20 cellular contexts compared by ENCODE assay signal in genomic region chr9:33112099-33112498, GRCh38. TPM values are rescaled to one million over a fixed set of nuclear protein-coding genes. Genes with fewer than 3 reads are reported as not detected.
A peak's percentile ranks its signal among the peaks of the same experiment; 100 is the strongest.
DNase-seq lines count a peak whose midpoint lies in the region; ATAC-seq lines count a peak whose summit lies in the region.
"Had no signal": no experiment of that assay in that cellular context is flagged by ENCODE, and none has a peak within 500 bp of the region (broad histone marks: within the 10 kb centered on the region; RNA-seq: fewer than 3 reads in every experiment).

No MANE protein-coding gene starts in this region.

- no peak overlapping the region for H3K14ac ChIP-seq in trophoblast cell (ENCODE audit: low read length)

- H3K27me3 Mint-ChIP-seq in activated CD4-positive, alpha-beta T cell treated with anti-CD3 and anti-CD28 coated beads, Interleukin-2, amount 10 ng/mL, durations not matched to agents 7 days and 5 days, result no peaks in the 10 kb centered on the region
- no peaks in the 10 kb centered on the region for H3K27me3 Mint-ChIP-seq in IgD-negative memory B cell
- no peaks in the 10 kb centered on the region for H3K27me3 Mint-ChIP-seq in dendritic cell treated with granulocyte-macrophage colony-stimulating factor and Interleukin-4, amounts not matched to agents 40 ng/mL and 50 ng/mL, for 4 days
- H3K27me3 Mint-ChIP-seq: activated CD4-positive, alpha-beta memory T cell treated with anti-CD3 and anti-CD28 coated beads, Interleukin-2, amount 10 ng/mL, durations not matched to agents 7 days and 5 days had no signal

- WGBS in trophoblast cell (ENCODE audit: extremely low coverage, insufficient coverage, insufficient read length), result no CpG with 5 or more reads among the region's 4 CpGs

- H3K79me2 ChIP-seq in trophoblast cell (ENCODE audit: control insufficient read depth, insufficient read depth, low read length, poor library complexity), result peaks cover 2% of the 10 kb centered on the region

- H3K4ac ChIP-seq in trophoblast cell (ENCODE audit: low read depth, low read length), result no peak overlapping the region

- no peaks in the 10 kb centered on the region for H3K9me3 Mint-ChIP-seq in activated CD4-positive, alpha-beta T cell treated with anti-CD3 and anti-CD28 coated beads, Interleukin-2, amount 10 ng/mL, durations not matched to agents 7 days and 5 days
- H3K9me3 Mint-ChIP-seq in IgD-negative memory B cell, result no peaks in the 10 kb centered on the region
- no peaks in the 10 kb centered on the region for H3K9me3 Mint-ChIP-seq in dendritic cell treated with granulocyte-macrophage colony-stimulating factor and Interleukin-4, amounts not matched to agents 40 ng/mL and 50 ng/mL, for 4 days
- H3K9me3 Mint-ChIP-seq: activated CD4-positive, alpha-beta memory T cell treated with anti-CD3 and anti-CD28 coated beads, Interleukin-2, amount 10 ng/mL, durations not matched to agents 7 days and 5 days; T-helper 1 cell treated with Interleukin-12 subunit alpha and Interleukin-12 subunit beta and Interleukin-4 antibody, amounts not matched to agents 30 μg/mL and 1 μg/mL, for 36 hours had no signal

- H3K36me3 Mint-ChIP-seq in activated CD4-positive, alpha-beta T cell treated with anti-CD3 and anti-CD28 coated beads, Interleukin-2, amount 10 ng/mL, durations not matched to agents 7 days and 5 days (ENCODE audit: low read depth), result peaks cover 24% of the 10 kb centered on the region
- peaks cover 2% of the 10 kb centered on the region for H3K36me3 Mint-ChIP-seq in IgD-negative memory B cell
- peaks cover 85% of the 10 kb centered on the region for H3K36me3 Mint-ChIP-seq in dendritic cell treated with granulocyte-macrophage colony-stimulating factor and Interleukin-4, amounts not matched to agents 40 ng/mL and 50 ng/mL, for 4 days (ENCODE audit: low read depth)

- no peak overlapping the region for H3K4me3 Mint-ChIP-seq in activated CD4-positive, alpha-beta T cell treated with anti-CD3 and anti-CD28 coated beads, Interleukin-2, amount 10 ng/mL, durations not matched to agents 7 days and 5 days
- peak overlapping the region in 2 of 4 donors; percentile 1 to 85 for H3K4me3 Mint-ChIP-seq in IgD-negative memory B cell
- H3K4me3 Mint-ChIP-seq in dendritic cell treated with granulocyte-macrophage colony-stimulating factor and Interleukin-4, amounts not matched to agents 40 ng/mL and 50 ng/mL, for 4 days, result no peak overlapping the region
- H3K4me3 Mint-ChIP-seq: activated CD4-positive, alpha-beta memory T cell treated with anti-CD3 and anti-CD28 coated beads, Interleukin-2, amount 10 ng/mL, durations not matched to agents 7 days and 5 days; T-helper 1 cell treated with Interleukin-12 subunit alpha and Interleukin-12 subunit beta and Interleukin-4 antibody, amounts not matched to agents 30 μg/mL and 1 μg/mL, for 36 hours had no signal

- no peak overlapping the region for H2AFZ ChIP-seq in trophoblast cell (ENCODE audit: insufficient read depth, low read length, poor library complexity)

- ATAC-seq in HG02610 (IDR thresholded peaks at IDR 0.05; ENCODE audit: unreplicated experiment) (no peak), Right ventricle myocardium superior (ENCODE audit: poor library complexity) (no peak)
- ATAC-seq: A549, left lung had no signal

- POLR2A ChIA-PET in activated CD4-positive, alpha-beta T cell treated with anti-CD3 and anti-CD28 coated beads, Interleukin-2, amount 10 ng/mL, durations not matched to agents 7 days and 5 days (lab: Charles Lee), result no interaction called here

- no peak overlapping the region for H3K27ac ChIP-seq in trophoblast cell (ENCODE audit: low read depth, low read length)
- H3K27ac ChIP-seq: left lung, VCaP had no signal

- no peak overlapping the region for H2BK12ac ChIP-seq in trophoblast cell (ENCODE audit: low read length)

- H4K12ac ChIP-seq in trophoblast cell (ENCODE audit: low read depth, low read length), result peak overlapping the region; percentile 38

- H3K4me3 ChIP-seq in trophoblast cell (ENCODE audit: low read depth, low read length), result no peak overlapping the region
- H3K4me3 ChIP-seq: A549, left lung had no signal

- peaks cover 13 to 18% of the 10 kb centered on the region in 2 experiments for H3K4me1 ChIP-seq in trophoblast cell (ENCODE audit: control insufficient read depth in 1 of 2, insufficient read depth in 2 of 2, low read length in 2 of 2)

- H3K23ac ChIP-seq in trophoblast cell (ENCODE audit: low read length), result no peak overlapping the region

- H3K4me2 ChIP-seq in trophoblast cell (ENCODE audit: low read length), result no peak overlapping the region
- H3K4me2 ChIP-seq: A549 had no signal

- no peak overlapping the region for H2BK5ac ChIP-seq in trophoblast cell (ENCODE audit: low read depth, low read length, poor library complexity)

- CTCF ChIA-PET in activated CD4-positive, alpha-beta T cell treated with anti-CD3 and anti-CD28 coated beads, Interleukin-2, amount 10 ng/mL, durations not matched to agents 7 days and 5 days (lab: Charles Lee), result interaction anchor here (1.1 kb wide), 1 partner anchor 12 kb away, joined by 3 read pairs; no protein-coding TSS in a partner anchor

- peak overlapping the region; percentile 16 for H3K18ac ChIP-seq in trophoblast cell (ENCODE audit: low read length)

- H4K8ac ChIP-seq in trophoblast cell (ENCODE audit: low read depth, low read length), result no peak overlapping the region

- no peak overlapping the region for H2AK5ac ChIP-seq in trophoblast cell (ENCODE audit: low read length)

- H3K9me3 ChIP-seq in trophoblast cell (ENCODE audit: insufficient read depth, low read depth, low read length), result no peaks in the 10 kb centered on the region
- H3K9me3 ChIP-seq: A549, left lung had no signal

- no peak for DNase-seq in activated CD4-positive, alpha-beta T cell treated with anti-CD3 and anti-CD28 coated beads, Interleukin-2, amount 10 ng/mL, durations not matched to agents 7 days and 5 days
- no peak for DNase-seq in activated CD4-positive, alpha-beta T cell treated with anti-CD3 and anti-CD28 coated beads, Interleukin-2, amount 50 U/mL, for 4 hours
- no peak for DNase-seq in trophoblast cell
- DNase-seq in retina, result no peak
- no peak for DNase-seq in Right ventricle myocardium superior
- DNase-seq: activated CD4-positive, alpha-beta memory T cell treated with anti-CD3 and anti-CD28 coated beads, Interleukin-2, amount 10 ng/mL, durations not matched to agents 7 days and 5 days; amniotic stem cell; C1 segment of cervical spinal cord; GF-D8; left lung; NCI-H146; NCI-H69; SHP77; stimulated activated CD4-positive, alpha-beta T cell treated with anti-CD3 and anti-CD28 coated beads, Interleukin-4, amount 100 ng/mL, for 4 hours had no signal

- H2BK120ac ChIP-seq in trophoblast cell (ENCODE audit: insufficient read depth, low read length, poor library complexity), result no peak overlapping the region

- H3K9ac ChIP-seq in trophoblast cell (ENCODE audit: low read length), result no peak overlapping the region

- peaks cover 25 to 40% of the 10 kb centered on the region in 2 experiments for H3K36me3 ChIP-seq in trophoblast cell (ENCODE audit: control insufficient read depth in 1 of 2, insufficient read depth in 2 of 2, low read length in 2 of 2)

- peaks cover 14% of the 10 kb centered on the region for H3K4me1 Mint-ChIP-seq in activated CD4-positive, alpha-beta T cell treated with anti-CD3 and anti-CD28 coated beads, Interleukin-2, amount 10 ng/mL, durations not matched to agents 7 days and 5 days
- H3K4me1 Mint-ChIP-seq in IgD-negative memory B cell, result peaks cover 23 to 26% (median 24%) of the 10 kb centered on the region in 3 donors
- H3K4me1 Mint-ChIP-seq in dendritic cell treated with granulocyte-macrophage colony-stimulating factor and Interleukin-4, amounts not matched to agents 40 ng/mL and 50 ng/mL, for 4 days (ENCODE audit: low read depth), result peaks cover 15% of the 10 kb centered on the region

- no peaks in the 10 kb centered on the region for H3K27me3 ChIP-seq in trophoblast cell (ENCODE audit: insufficient read depth, low read length)
- H3K27me3 ChIP-seq: left lung had no signal

- no peak overlapping the region for H4K91ac ChIP-seq in trophoblast cell (ENCODE audit: low read depth, low read length)

- H3K27ac Mint-ChIP-seq in activated CD4-positive, alpha-beta T cell treated with anti-CD3 and anti-CD28 coated beads, Interleukin-2, amount 10 ng/mL, durations not matched to agents 7 days and 5 days, result peak overlapping the region; percentile 37
- peak overlapping the region; percentile 64 to 82 (median 70) for H3K27ac Mint-ChIP-seq in IgD-negative memory B cell
- peak overlapping the region; percentile 53 for H3K27ac Mint-ChIP-seq in dendritic cell treated with granulocyte-macrophage colony-stimulating factor and Interleukin-4, amounts not matched to agents 40 ng/mL and 50 ng/mL, for 4 days
- H3K27ac Mint-ChIP-seq: activated CD4-positive, alpha-beta memory T cell treated with anti-CD3 and anti-CD28 coated beads, Interleukin-2, amount 10 ng/mL, durations not matched to agents 7 days and 5 days had no signal

- intact Hi-C loops in dendritic cell treated with granulocyte-macrophage colony-stimulating factor and Interleukin-4, amounts not matched to agents 40 ng/mL and 50 ng/mL, for 4 days (cut with micrococcal nuclease), result no loop called here
- intact Hi-C loops in Right ventricle myocardium superior (cut with DNase I), result no loop called here

- peaks cover 10% of the 10 kb centered on the region for H3K79me1 ChIP-seq in trophoblast cell (ENCODE audit: low read length)

RNA-seq across cellular contexts. Expression of gene SMU1, which starts 35.6 kb away (rescaled TPM):
- 10 to 100 TPM; 24.0 to 24.5 TPM for total RNA-seq in activated CD4-positive, alpha-beta T cell treated with anti-CD3 and anti-CD28 coated beads, Interleukin-2, amount 10 ng/mL, durations not matched to agents 7 days and 5 days
- polyA plus RNA-seq in IgD-negative memory B cell, result 19.3 TPM
- 14.3 and 14.5 TPM in 2 replicates for polyA plus RNA-seq in trophoblast cell (2013)
- total RNA-seq in Right ventricle myocardium superior, result 14.6 TPM

RNA-seq across cellular contexts. Expression of gene B4GALT1, which starts 55.0 kb away (rescaled TPM):
- total RNA-seq in activated CD4-positive, alpha-beta T cell treated with anti-CD3 and anti-CD28 coated beads, Interleukin-2, amount 10 ng/mL, durations not matched to agents 7 days and 5 days, result 10 to 100 TPM; 38.8 to 42.4 TPM
- polyA plus RNA-seq in IgD-negative memory B cell, result 55.1 TPM
- 119 and 122 TPM in 2 replicates for polyA plus RNA-seq in trophoblast cell (2013)
- total RNA-seq in Right ventricle myocardium superior, result 41.0 TPM
